15 cellular contexts compared by ENCODE assay signal in genomic region chr13:34412295-34412694, GRCh38.
DNase-seq lines count a peak whose midpoint lies in the region; ATAC-seq, FAIRE-seq and TF ChIP-seq lines count a peak whose summit lies in the region.
"Had no signal": no experiment of that assay in that cellular context is flagged by ENCODE, and none has a peak within 500 bp of the region (broad histone marks: within the 10 kb centered on the region; RNA-seq: fewer than 3 reads in every experiment).

No MANE protein-coding gene starts in this region.

- H3K9me1 ChIP-seq in endothelial cell of umbilical vein (replicated peaks; ENCODE audit: control insufficient read depth, extremely low read depth, insufficient read depth, low read length) = no peaks in the 10 kb centered on the region

- intact Hi-C loops in endothelial cell of umbilical vein (cut with micrococcal nuclease) = no loop called here

- dilution Hi-C loops in endothelial cell of umbilical vein (cut with MboI; ENCODE audit: extremely low pct_ligation_motif_present, low sequenced_read_pairs) = no loop called here

- no peak overlapping the region for H3K14ac ChIP-seq in trophoblast cell (ENCODE audit: low read length)

- no TSS peak for BruUV-seq in endothelial cell of umbilical vein (replicated peaks; lab: Mats Ljungman, UMichigan)

- TF ChIP-seq EP300 in SK-N-SH (IDR thresholded peaks at IDR 0.05; ENCODE audit: borderline replicate concordance in 1 of 2, low read depth in 1 of 2, low read length in 1 of 2) = peak in 1 of 2 experiments; percentile 42; a peak in 1 of 4 replicates

- ATAC-seq in GM21528 (IDR thresholded peaks at IDR 0.05; ENCODE audit: low FRiP score, unreplicated experiment) = no peak

- TF ChIP-seq CTCF in SK-N-SH (IDR thresholded peaks at IDR 0.05) (no peak), endothelial cell of umbilical vein (IDR thresholded peaks at IDR 0.05; ENCODE audit: extremely low read depth in 1 of 2, insufficient read depth in 1 of 2, low read depth in 1 of 2, low read length in 2 of 2) (no peak)

- H3K9ac ChIP-seq in SK-N-SH (no peak overlapping the region), endothelial cell of umbilical vein (replicated peaks; ENCODE audit: extremely low read depth, insufficient read depth, low read length) (no peak overlapping the region), trophoblast cell (ENCODE audit: low read length) (no peak overlapping the region)
- H3K9ac ChIP-seq: GM23248 had no signal

- no peaks in the 10 kb centered on the region for H3K9me2 ChIP-seq in SK-N-SH

- peaks cover 17% of the 10 kb centered on the region for H3F3A ChIP-seq in SK-N-SH (replicated peaks; ENCODE audit: insufficient read depth)

- H3K9me3 ChIP-seq in SK-N-SH (no peaks in the 10 kb centered on the region), endothelial cell of umbilical vein (replicated peaks; ENCODE audit: control insufficient read depth, insufficient read depth, low read length) (no peaks in the 10 kb centered on the region), trophoblast cell (ENCODE audit: insufficient read depth, low read depth, low read length) (no peaks in the 10 kb centered on the region)

- no peak overlapping the region for H2AK5ac ChIP-seq in trophoblast cell (ENCODE audit: low read length)

- H3K4me3 ChIP-seq in SK-N-SH (ENCODE audit: low read depth in 2 of 2, low read length in 1 of 2) (no peak overlapping the region), endothelial cell of umbilical vein (replicated peaks in 1 of 3; ENCODE audit: insufficient read depth in 1 of 3, low read depth in 1 of 3, low read length in 3 of 3) (no peak overlapping the region), trophoblast cell (ENCODE audit: low read depth, low read length) (no peak overlapping the region)
- H3K4me3 ChIP-seq: GM23248 had no signal

- H3K79me2 ChIP-seq in SK-N-SH (ENCODE audit: insufficient read depth) (no peaks in the 10 kb centered on the region), endothelial cell of umbilical vein (ENCODE audit: control insufficient read depth, insufficient read depth, low read length) (no peaks in the 10 kb centered on the region), trophoblast cell (ENCODE audit: control insufficient read depth, insufficient read depth, low read length, poor library complexity) (no peaks in the 10 kb centered on the region)

- no peak overlapping the region for H4K12ac ChIP-seq in trophoblast cell (ENCODE audit: low read depth, low read length)

- peaks cover 14 to 16% of the 10 kb centered on the region in 2 experiments for H3K4me1 ChIP-seq in SK-N-SH (ENCODE audit: control insufficient read depth in 1 of 2, insufficient read depth in 2 of 2, low read depth in 1 of 2, low read length in 1 of 2)
- H3K4me1 ChIP-seq in endothelial cell of umbilical vein (ENCODE audit: control insufficient read depth, extremely low read depth, insufficient read depth, low read length) = peaks cover 10% of the 10 kb centered on the region
- H3K4me1 ChIP-seq in trophoblast cell (ENCODE audit: control insufficient read depth in 1 of 2, insufficient read depth in 2 of 2, low read length in 2 of 2) = peaks cover 2 to 4% of the 10 kb centered on the region in 2 experiments

- POLR2A ChIA-PET in SK-N-SH (lab: Yijun Ruan, JAX) (no interaction called here), endothelial cell of umbilical vein (lab: Charles Lee) (no interaction called here)

- no peak overlapping the region for H3K23ac ChIP-seq in trophoblast cell (ENCODE audit: low read length)

- H2BK5ac ChIP-seq in trophoblast cell (ENCODE audit: low read depth, low read length, poor library complexity) = no peak overlapping the region

- peak; percentile 30 for DNase-seq in EL
- no peak for DNase-seq in SK-N-SH
- no peak for DNase-seq in endothelial cell of umbilical vein (ENCODE audit: low read depth, low spot score)
- DNase-seq in trophoblast cell = peak; percentile 38 to 83
- DNase-seq in stimulated activated CD4-positive, alpha-beta T cell treated with anti-CD3 and anti-CD28 coated beads, Interleukin-2, amount 100 ng/mL, for 48 hours = no peak
- no peak for DNase-seq in kidney tubule cell (ENCODE audit: low spot score)
- DNase-seq: C1 segment of cervical spinal cord; CD4-positive, alpha-beta T cell; DMS79 treated with DMSO at 0.1 percent for 48 hours; GF-D8; H7; IMR-90 had no signal

- no peak overlapping the region for H2BK120ac ChIP-seq in trophoblast cell (ENCODE audit: insufficient read depth, low read length, poor library complexity)

- H3K4me2 ChIP-seq in SK-N-SH (peak overlapping the region; percentile 53; the same call in 1 of the 2 replicates), endothelial cell of umbilical vein (ENCODE audit: insufficient read depth, low read length) (no peak overlapping the region), trophoblast cell (ENCODE audit: low read length) (no peak overlapping the region)

- no peak overlapping the region for H4K91ac ChIP-seq in trophoblast cell (ENCODE audit: low read depth, low read length)

- H3K18ac ChIP-seq in trophoblast cell (ENCODE audit: low read length) = no peak overlapping the region

- H4K20me1 ChIP-seq in SK-N-SH (ENCODE audit: insufficient read depth) (no peaks in the 10 kb centered on the region), endothelial cell of umbilical vein (replicated peaks; ENCODE audit: control insufficient read depth, extremely low read depth, insufficient read depth, low read length) (no peaks in the 10 kb centered on the region)

- H3K4ac ChIP-seq in trophoblast cell (ENCODE audit: low read depth, low read length) = no peak overlapping the region

- H3K79me1 ChIP-seq in trophoblast cell (ENCODE audit: low read length) = no peaks in the 10 kb centered on the region

- no peak overlapping the region for H4K8ac ChIP-seq in trophoblast cell (ENCODE audit: low read depth, low read length)

- peak overlapping the region; percentile 53; the same call in 1 of the 2 replicates for H2AFZ ChIP-seq in SK-N-SH (ENCODE audit: low read depth)
- no peak overlapping the region for H2AFZ ChIP-seq in endothelial cell of umbilical vein (ENCODE audit: low read depth, low read length)
- H2AFZ ChIP-seq in trophoblast cell (ENCODE audit: insufficient read depth, low read length, poor library complexity) = no peak overlapping the region
- H2AFZ ChIP-seq: GM23248 had no signal

- no peaks in the 10 kb centered on the region for H3K27me3 ChIP-seq in SK-N-SH (ENCODE audit: insufficient read depth)
- H3K27me3 ChIP-seq in endothelial cell of umbilical vein (ENCODE audit: control insufficient read depth in 2 of 2, insufficient read depth in 2 of 2, low read length in 2 of 2) = no peaks in the 10 kb centered on the region
- no peaks in the 10 kb centered on the region for H3K27me3 ChIP-seq in trophoblast cell (ENCODE audit: insufficient read depth, low read length)

- no peaks in the 10 kb centered on the region for H3K36me3 ChIP-seq in SK-N-SH (replicated peaks in 1 of 2; ENCODE audit: control insufficient read depth in 1 of 2, insufficient read depth in 2 of 2, low read length in 1 of 2)
- H3K36me3 ChIP-seq in endothelial cell of umbilical vein (ENCODE audit: control insufficient read depth in 2 of 2, extremely low read depth in 1 of 2, insufficient read depth in 2 of 2, low read length in 2 of 2) = no peaks in the 10 kb centered on the region
- no peaks in the 10 kb centered on the region for H3K36me3 ChIP-seq in trophoblast cell (ENCODE audit: control insufficient read depth in 1 of 2, insufficient read depth in 2 of 2, low read length in 2 of 2)

- no peak for TF ChIP-seq RAD21 in SK-N-SH (IDR thresholded peaks at IDR 0.05; ENCODE audit: low read length)

- H3K27ac ChIP-seq in SK-N-SH (ENCODE audit: low read depth in 2 of 2, low read length in 1 of 2) = peak overlapping the region; percentile 23 to 78; a peak in 3 of 4 replicates
- no peak overlapping the region for H3K27ac ChIP-seq in endothelial cell of umbilical vein (ENCODE audit: insufficient read depth, low read depth, low read length)
- H3K27ac ChIP-seq in trophoblast cell (ENCODE audit: low read depth, low read length) = no peak overlapping the region
- H3K27ac ChIP-seq: GM23248 had no signal

- no peak for FAIRE-seq in endothelial cell of umbilical vein (lab: Jason Lieb, UNC)
- FAIRE-seq: GM19239 had no signal

- TF ChIP-seq POLR2A in endothelial cell of umbilical vein (IDR thresholded peaks at IDR 0.05; ENCODE audit: low read depth, low read length) = no peak

- CTCF ChIA-PET in SK-N-SH (lab: Yijun Ruan, JAX) (no interaction called here), endothelial cell of umbilical vein (lab: Charles Lee) (no interaction called here)

- H2BK12ac ChIP-seq in trophoblast cell (ENCODE audit: low read length) = no peak overlapping the region

TF ChIP-seq in SK-N-SH, 30 proteins besides CTCF, POLR2A, EP300 and RAD21 (continues in another document):
- TF ChIP-seq GABPA (IDR thresholded peaks at IDR 0.05; ENCODE audit: low read depth) (no peak), SMC3 (IDR thresholded peaks at IDR 0.05; ENCODE audit: low read depth, low read length) (no peak), FOSL2 (IDR thresholded peaks at IDR 0.05; ENCODE audit: borderline replicate concordance, low read depth) (peak; percentile 12; the same call in 1 of the 2 replicates), RXRA (IDR thresholded peaks at IDR 0.05; ENCODE audit: borderline replicate concordance, low read depth) (no peak), MEF2A (IDR thresholded peaks at IDR 0.05; ENCODE audit: borderline replicate concordance, low read depth) (no peak), YY1 (IDR thresholded peaks at IDR 0.05; ENCODE audit: low read depth) (no peak), JUND (IDR thresholded peaks at IDR 0.05) (peak; percentile 50), POLR2AphosphoS5 (IDR thresholded peaks at IDR 0.05; ENCODE audit: low read depth, low read length) (no peak), TCF12 (IDR thresholded peaks at IDR 0.05) (peak; percentile 51), CHD2 (IDR thresholded peaks at IDR 0.05; ENCODE audit: low read length, partially characterized antibody) (no peak), RFX5 (IDR thresholded peaks at IDR 0.05; ENCODE audit: low read length) (no peak)

TF ChIP-seq in endothelial cell of umbilical vein, 7 proteins besides CTCF, POLR2A, EP300 and RAD21:
- TF ChIP-seq POLR2AphosphoS5 (IDR thresholded peaks at IDR 0.05; ENCODE audit: insufficient read depth, low read depth, low read length) (no peak), GATA2 (IDR thresholded peaks at IDR 0.05; ENCODE audit: insufficient read depth, insufficient read length, low read depth, low read length) (peak; percentile 24)
TF ChIP-seq in endothelial cell of umbilical vein: peak in this region for 1.

Comparison
In these comparisons a context has a peak if more than half of its experiments do, and no peak if none do; other contexts are left out.
1. DNase-seq: peak in EL (single experiment) and trophoblast cell (2 of 2); none in SK-N-SH (single experiment), endothelial cell of umbilical vein (single experiment), stimulated activated CD4-positive, alpha-beta T cell treated with anti-CD3 and anti-CD28 coated beads, Interleukin-2, amount 100 ng/mL, for 48 hours (0 of 2) and kidney tubule cell (single experiment).
2. H3K27ac ChIP-seq: peak in SK-N-SH (2 of 2); none in endothelial cell of umbilical vein (single experiment) and trophoblast cell (single experiment).